Comparison of ENCODE assay signal across 2 cellular contexts in genomic region chr19:37994823-37995130, GRCh38.
TF ChIP-seq lines count a peak whose summit lies in the region.

No MANE protein-coding gene starts in this region.

TF ChIP-seq in IMR-90, 13 proteins besides CTCF, POLR2A, EP300 and RAD21:
- TF ChIP-seq USF2 (IDR thresholded peaks at IDR 0.05; ENCODE audit: low read depth, low read length) (no peak), MXI1 (IDR thresholded peaks at IDR 0.05; ENCODE audit: borderline replicate concordance, low read depth, low read length) (no peak), RCOR1 (IDR thresholded peaks at IDR 0.05; ENCODE audit: insufficient replicate concordance, low read length) (no peak), FOS (IDR thresholded peaks at IDR 0.05; ENCODE audit: low read depth, low read length) (no peak), MAZ (IDR thresholded peaks at IDR 0.05; ENCODE audit: borderline replicate concordance, low read depth, low read length) (no peak), CHD1 (IDR thresholded peaks at IDR 0.05; ENCODE audit: low read depth, low read length) (no peak), SMC3 (IDR thresholded peaks at IDR 0.05; ENCODE audit: low read depth, low read length) (no peak), MAFK (IDR thresholded peaks at IDR 0.05; ENCODE audit: low read depth, low read length) (no peak), ELK1 (IDR thresholded peaks at IDR 0.05; ENCODE audit: borderline replicate concordance, low read depth, low read length) (no peak)

TF ChIP-seq in WTC11, 78 proteins besides CTCF, POLR2A, EP300 and RAD21:
- TF ChIP-seq E2F4 (CRISPR knock-in tag; IDR thresholded peaks at IDR 0.05; ENCODE audit: borderline replicate concordance, low read depth) (no peak), ZBTB43 (CRISPR knock-in tag; IDR thresholded peaks at IDR 0.05) (no peak), STAT6 (CRISPR knock-in tag; conservative IDR thresholded peaks at IDR 0.05; ENCODE audit: low read depth) (no peak), TCF7 (CRISPR knock-in tag; IDR thresholded peaks at IDR 0.05; ENCODE audit: low read depth) (no peak), HMGXB4 (CRISPR knock-in tag; IDR thresholded peaks at IDR 0.05) (no peak), GABPB1 (CRISPR knock-in tag; IDR thresholded peaks at IDR 0.05) (no peak), ATF3 (CRISPR knock-in tag; conservative IDR thresholded peaks at IDR 0.05) (no peak), NR2C2 (CRISPR knock-in tag; IDR thresholded peaks at IDR 0.05) (no peak), NR3C1 (CRISPR knock-in tag; conservative IDR thresholded peaks at IDR 0.05; ENCODE audit: low read depth) (no peak), CBFB (CRISPR knock-in tag; IDR thresholded peaks at IDR 0.05; ENCODE audit: low read depth) (no peak), ATF6 (CRISPR knock-in tag; IDR thresholded peaks at IDR 0.05) (no peak), FOXP4 (CRISPR knock-in tag; IDR thresholded peaks at IDR 0.05) (no peak), CREM (CRISPR knock-in tag; IDR thresholded peaks at IDR 0.05) (no peak), NFE2L1 (CRISPR knock-in tag; IDR thresholded peaks at IDR 0.05) (no peak), RORB (CRISPR knock-in tag; IDR thresholded peaks at IDR 0.05) (no peak), E2F5 (CRISPR knock-in tag; IDR thresholded peaks at IDR 0.05) (no peak), SP1 (CRISPR knock-in tag; conservative IDR thresholded peaks at IDR 0.05) (no peak), PRRX2 (CRISPR knock-in tag; IDR thresholded peaks at IDR 0.05) (no peak), ZNF219 (CRISPR knock-in tag; IDR thresholded peaks at IDR 0.05; ENCODE audit: borderline replicate concordance) (no peak), EMX1 (CRISPR knock-in tag; IDR thresholded peaks at IDR 0.05) (no peak)
